ENCODE assay signal across 11 cellular contexts in the genomic region with DNA sequence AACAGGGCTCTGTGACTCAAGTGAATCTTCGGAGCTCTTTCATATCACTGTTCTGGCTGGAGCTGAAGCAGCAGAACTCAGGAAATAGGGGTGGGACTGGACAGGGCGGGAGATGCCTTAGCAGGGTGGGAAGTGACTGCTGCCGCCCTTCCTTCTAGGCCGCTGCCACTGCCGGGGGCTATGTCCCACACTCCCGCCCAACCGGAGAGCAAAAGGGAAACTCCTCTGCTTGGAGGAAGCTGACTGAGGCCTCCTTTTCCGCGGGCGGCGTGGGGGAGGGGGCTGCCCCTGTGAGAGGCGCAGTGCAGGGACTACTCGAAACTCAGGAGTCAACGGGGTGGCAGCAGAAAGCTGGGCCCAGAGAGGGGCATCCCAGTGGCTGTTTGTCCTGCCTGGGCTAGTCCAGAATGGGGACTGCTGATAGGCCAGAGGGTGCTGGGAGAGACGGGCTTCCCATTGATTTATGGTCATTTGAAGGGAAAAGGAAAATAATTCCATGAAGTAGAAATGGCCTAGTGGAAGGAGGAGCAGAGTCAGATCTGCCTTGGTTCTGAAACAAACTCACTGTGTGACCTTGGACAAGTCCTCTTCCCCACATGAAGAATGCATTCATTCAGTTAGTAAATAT. TPM values are rescaled to one million over a fixed set of nuclear protein-coding genes. Genes with fewer than 3 reads are reported as not detected.
DNase-seq lines count a peak whose midpoint lies in the region; ATAC-seq and TF ChIP-seq lines count a peak whose summit lies in the region.
"Had no signal": no experiment of that assay in that cellular context is flagged by ENCODE, and none has a peak within 500 bp of the region (broad histone marks: within the 10 kb centered on the region; RNA-seq: fewer than 3 reads in every experiment).

No MANE protein-coding gene starts in this region.

- 23 to 31% methylated on average over 3 to 15 of the region's 15 CpGs for WGBS in upper lobe of left lung, 2 donors

- peak overlapping the region; percentile 72 to 88 (median 84) for H3K27ac ChIP-seq in upper lobe of left lung
- H3K27ac ChIP-seq in WERI-Rb-1 = no peak overlapping the region
- no peak overlapping the region for H3K27ac ChIP-seq in A673 (ENCODE audit: low read depth, low read length, poor library complexity, severe bottlenecking)
- H3K27ac ChIP-seq: ascending aorta had no signal

- no peak overlapping the region for H3K4me3 Mint-ChIP-seq in activated naive CD4-positive, alpha-beta T cell treated with anti-CD3 and anti-CD28 coated beads for 36 hours
- H3K4me3 Mint-ChIP-seq in activated T-helper 17 cell treated with anti-CD3 and anti-CD28 coated beads, Interleukin-2, amount 50 U/mL, for 72 hours = no peak overlapping the region
- H3K4me3 Mint-ChIP-seq in activated CD8-positive, alpha-beta memory T cell treated with anti-CD3 and anti-CD28 coated beads, Interleukin-2, amount 10 ng/mL, durations not matched to agents 7 days and 5 days = no peak overlapping the region

- no peaks in the 10 kb centered on the region for H3K9me3 ChIP-seq in upper lobe of left lung
- H3K9me3 ChIP-seq in WERI-Rb-1 (ENCODE audit: severe bottlenecking) = no peaks in the 10 kb centered on the region
- no peaks in the 10 kb centered on the region for H3K9me3 ChIP-seq in A673 (ENCODE audit: low read depth, low read length, poor library complexity, severe bottlenecking)
- H3K9me3 ChIP-seq: ascending aorta, tibial nerve had no signal

- H3K4me1 Mint-ChIP-seq in activated naive CD4-positive, alpha-beta T cell treated with anti-CD3 and anti-CD28 coated beads for 36 hours (ENCODE audit: low read depth) = peaks cover 20% of the 10 kb centered on the region
- H3K4me1 Mint-ChIP-seq in activated T-helper 17 cell treated with anti-CD3 and anti-CD28 coated beads, Interleukin-2, amount 50 U/mL, for 72 hours = peaks cover 10% of the 10 kb centered on the region
- H3K4me1 Mint-ChIP-seq in activated CD8-positive, alpha-beta memory T cell treated with anti-CD3 and anti-CD28 coated beads, Interleukin-2, amount 10 ng/mL, durations not matched to agents 7 days and 5 days = peaks cover 9% of the 10 kb centered on the region

- TF ChIP-seq CTCF in upper lobe of left lung (IDR thresholded peaks at IDR 0.05) (no peak), WERI-Rb-1 (IDR thresholded peaks at IDR 0.05; ENCODE audit: low read depth, low read length) (no peak), A673 (conservative IDR thresholded peaks at IDR 0.05; ENCODE audit: low read depth, low read length) (no peak)

- H3K27ac Mint-ChIP-seq in activated naive CD4-positive, alpha-beta T cell treated with anti-CD3 and anti-CD28 coated beads for 36 hours = no peak overlapping the region
- no peak overlapping the region for H3K27ac Mint-ChIP-seq in activated T-helper 17 cell treated with anti-CD3 and anti-CD28 coated beads, Interleukin-2, amount 50 U/mL, for 72 hours
- no peak overlapping the region for H3K27ac Mint-ChIP-seq in activated CD8-positive, alpha-beta memory T cell treated with anti-CD3 and anti-CD28 coated beads, Interleukin-2, amount 10 ng/mL, durations not matched to agents 7 days and 5 days

- H3K9me3 Mint-ChIP-seq in activated naive CD4-positive, alpha-beta T cell treated with anti-CD3 and anti-CD28 coated beads for 36 hours = no peaks in the 10 kb centered on the region
- H3K9me3 Mint-ChIP-seq in activated T-helper 17 cell treated with anti-CD3 and anti-CD28 coated beads, Interleukin-2, amount 50 U/mL, for 72 hours = no peaks in the 10 kb centered on the region
- no peaks in the 10 kb centered on the region for H3K9me3 Mint-ChIP-seq in activated CD8-positive, alpha-beta memory T cell treated with anti-CD3 and anti-CD28 coated beads, Interleukin-2, amount 10 ng/mL, durations not matched to agents 7 days and 5 days (ENCODE audit: low read depth)

- no peak for TF ChIP-seq EP300 in upper lobe of left lung (IDR thresholded peaks at IDR 0.05)

- H3K36me3 ChIP-seq in upper lobe of left lung = no peaks in the 10 kb centered on the region
- no peaks in the 10 kb centered on the region for H3K36me3 ChIP-seq in WERI-Rb-1
- no peaks in the 10 kb centered on the region for H3K36me3 ChIP-seq in A673 (ENCODE audit: insufficient read depth, low read length, poor library complexity, severe bottlenecking)
- H3K36me3 ChIP-seq: ascending aorta, tibial nerve had no signal

- BruUV-seq in A673 (replicated peaks; lab: Mats Ljungman, UMichigan) = no TSS peak

- H3K4me3 ChIP-seq in upper lobe of left lung = no peak overlapping the region
- H3K4me3 ChIP-seq in WERI-Rb-1 (ENCODE audit: low read depth, low read length) = no peak overlapping the region
- H3K4me3 ChIP-seq in A673 (ENCODE audit: low read depth, low read length, poor library complexity, severe bottlenecking) = no peak overlapping the region
- H3K4me3 ChIP-seq: ascending aorta, tibial nerve had no signal

- H3K27me3 ChIP-seq in upper lobe of left lung (no peaks in the 10 kb centered on the region), WERI-Rb-1 (ENCODE audit: insufficient read depth, low read depth, severe bottlenecking) (peaks cover 32% of the 10 kb centered on the region), A673 (replicated peaks; ENCODE audit: insufficient read depth, low read depth, low read length, poor library complexity) (no peaks in the 10 kb centered on the region)
- H3K27me3 ChIP-seq: ascending aorta had no signal

- ATAC-seq in activated T-helper 17 cell treated with anti-CD3 and anti-CD28 coated beads, Interleukin-2, amount 50 U/mL, for 72 hours (replicated peaks) = peak; percentile 59
- ATAC-seq in left lobe of liver (peak; percentile 61), upper lobe of left lung (ENCODE audit: low FRiP score in 2 of 2) (peak; percentile 39 to 71)
- ATAC-seq in activated CD8-positive, alpha-beta memory T cell treated with anti-CD3 and anti-CD28 coated beads, Interleukin-2, amount 10 ng/mL, durations not matched to agents 7 days and 5 days = no peak

- no peaks in the 10 kb centered on the region for H3K36me3 Mint-ChIP-seq in activated naive CD4-positive, alpha-beta T cell treated with anti-CD3 and anti-CD28 coated beads for 36 hours (ENCODE audit: low read depth)
- H3K36me3 Mint-ChIP-seq in activated T-helper 17 cell treated with anti-CD3 and anti-CD28 coated beads, Interleukin-2, amount 50 U/mL, for 72 hours (ENCODE audit: low read depth) = no peaks in the 10 kb centered on the region
- no peaks in the 10 kb centered on the region for H3K36me3 Mint-ChIP-seq in activated CD8-positive, alpha-beta memory T cell treated with anti-CD3 and anti-CD28 coated beads, Interleukin-2, amount 10 ng/mL, durations not matched to agents 7 days and 5 days

- CTCF ChIA-PET in activated naive CD4-positive, alpha-beta T cell treated with anti-CD3 and anti-CD28 coated beads for 36 hours (lab: Charles Lee) = no interaction called here
- CTCF ChIA-PET in A673 (lab: Charles Lee) = interaction anchor here (0.6 kb wide), 1 partner anchor 495 kb away, joined by 6 read pairs; no protein-coding TSS in a partner anchor
- CTCF ChIA-PET in activated CD8-positive, alpha-beta memory T cell treated with anti-CD3 and anti-CD28 coated beads, Interleukin-2, amount 10 ng/mL, durations not matched to agents 7 days and 5 days (lab: Charles Lee) = no interaction called here

- TF ChIP-seq POLR2A in upper lobe of left lung (IDR thresholded peaks at IDR 0.05) = peak in 1 of 4 donors; percentile 18

- intact Hi-C loops in activated naive CD4-positive, alpha-beta T cell treated with anti-CD3 and anti-CD28 coated beads for 36 hours (cut with micrococcal nuclease) = no loop called here
- intact Hi-C loops in A673 (cut with micrococcal nuclease; ENCODE audit: unreplicated experiment) = no loop called here

- POLR2A ChIA-PET in A673 (lab: Charles Lee; ENCODE audit: low non-redundant PET) = no interaction called here

- peak; percentile 55 for DNase-seq in activated naive CD4-positive, alpha-beta T cell treated with anti-CD3 and anti-CD28 coated beads for 36 hours
- no peak for DNase-seq in activated naive CD4-positive, alpha-beta T cell treated with anti-CD3 and anti-CD28 coated beads, Interleukin-2, amount 50 U/mL, for 16 hours
- DNase-seq in left lobe of liver (ENCODE audit: low spot score) (peak; percentile 51), upper lobe of left lung (peak; percentile 67 to 83), WERI-Rb-1 (no peak), A673 (ENCODE audit: low spot score) (no peak)
- no peak for DNase-seq in activated CD8-positive, alpha-beta memory T cell treated with anti-CD3 and anti-CD28 coated beads, Interleukin-2, amount 10 ng/mL, durations not matched to agents 7 days and 5 days
- DNase-seq: activated CD4-positive, CD25-positive, alpha-beta regulatory T cell had no signal

- H3K27me3 Mint-ChIP-seq in activated naive CD4-positive, alpha-beta T cell treated with anti-CD3 and anti-CD28 coated beads for 36 hours (ENCODE audit: low read depth) = peaks cover 13% of the 10 kb centered on the region
- peaks cover 9% of the 10 kb centered on the region for H3K27me3 Mint-ChIP-seq in activated T-helper 17 cell treated with anti-CD3 and anti-CD28 coated beads, Interleukin-2, amount 50 U/mL, for 72 hours
- H3K27me3 Mint-ChIP-seq in activated CD8-positive, alpha-beta memory T cell treated with anti-CD3 and anti-CD28 coated beads, Interleukin-2, amount 10 ng/mL, durations not matched to agents 7 days and 5 days = peaks cover 18% of the 10 kb centered on the region

- peaks cover 10 to 43% (median 27%) of the 10 kb centered on the region in 4 donors for H3K4me1 ChIP-seq in upper lobe of left lung
- H3K4me1 ChIP-seq in A673 (ENCODE audit: insufficient read depth, low read length, poor library complexity, severe bottlenecking) = no peaks in the 10 kb centered on the region
- H3K4me1 ChIP-seq: ascending aorta had no signal

RNA-seq across cellular contexts. Expression of gene STARD8, which starts 36.9 kb away (rescaled TPM):
- under 1 TPM; 0.07 to 0.10 TPM for total RNA-seq in activated naive CD4-positive, alpha-beta T cell treated with anti-CD3 and anti-CD28 coated beads for 36 hours
- total RNA-seq in activated T-helper 17 cell treated with anti-CD3 and anti-CD28 coated beads, Interleukin-2, amount 50 U/mL, for 72 hours = 1 to 10 TPM in 1 of 2 donors, under 1 TPM in 1; 0.52 to 1.8 TPM
- total RNA-seq in left lobe of liver (10.6 TPM), upper lobe of left lung (10 to 100 TPM; 13.9 to 43.1 (median 25.8) TPM), A673 (2021) (0.11 and 0.26 TPM in 2 replicates)
- 1 to 10 TPM in 1 of 2 experiments, under 1 TPM in 1; 0.64 to 2.3 TPM for total RNA-seq in activated CD8-positive, alpha-beta memory T cell treated with anti-CD3 and anti-CD28 coated beads, Interleukin-2, amount 10 ng/mL, durations not matched to agents 7 days and 5 days

Comparison
In these comparisons a context has a peak if more than half of its experiments do, and no peak if none do; other contexts are left out.
1. DNase-seq: peak in activated naive CD4-positive, alpha-beta T cell treated with anti-CD3 and anti-CD28 coated beads for 36 hours (single experiment), left lobe of liver (single experiment) and upper lobe of left lung (2 of 2); none in activated naive CD4-positive, alpha-beta T cell treated with anti-CD3 and anti-CD28 coated beads, Interleukin-2, amount 50 U/mL, for 16 hours (single experiment), WERI-Rb-1 (single experiment), A673 (single experiment) and activated CD8-positive, alpha-beta memory T cell treated with anti-CD3 and anti-CD28 coated beads, Interleukin-2, amount 10 ng/mL, durations not matched to agents 7 days and 5 days (single experiment).
2. H3K27ac ChIP-seq: peak in upper lobe of left lung (4 of 4); none in WERI-Rb-1 (single experiment) and A673 (single experiment).